9 cellular contexts compared by ENCODE assay signal in the genomic region with DNA sequence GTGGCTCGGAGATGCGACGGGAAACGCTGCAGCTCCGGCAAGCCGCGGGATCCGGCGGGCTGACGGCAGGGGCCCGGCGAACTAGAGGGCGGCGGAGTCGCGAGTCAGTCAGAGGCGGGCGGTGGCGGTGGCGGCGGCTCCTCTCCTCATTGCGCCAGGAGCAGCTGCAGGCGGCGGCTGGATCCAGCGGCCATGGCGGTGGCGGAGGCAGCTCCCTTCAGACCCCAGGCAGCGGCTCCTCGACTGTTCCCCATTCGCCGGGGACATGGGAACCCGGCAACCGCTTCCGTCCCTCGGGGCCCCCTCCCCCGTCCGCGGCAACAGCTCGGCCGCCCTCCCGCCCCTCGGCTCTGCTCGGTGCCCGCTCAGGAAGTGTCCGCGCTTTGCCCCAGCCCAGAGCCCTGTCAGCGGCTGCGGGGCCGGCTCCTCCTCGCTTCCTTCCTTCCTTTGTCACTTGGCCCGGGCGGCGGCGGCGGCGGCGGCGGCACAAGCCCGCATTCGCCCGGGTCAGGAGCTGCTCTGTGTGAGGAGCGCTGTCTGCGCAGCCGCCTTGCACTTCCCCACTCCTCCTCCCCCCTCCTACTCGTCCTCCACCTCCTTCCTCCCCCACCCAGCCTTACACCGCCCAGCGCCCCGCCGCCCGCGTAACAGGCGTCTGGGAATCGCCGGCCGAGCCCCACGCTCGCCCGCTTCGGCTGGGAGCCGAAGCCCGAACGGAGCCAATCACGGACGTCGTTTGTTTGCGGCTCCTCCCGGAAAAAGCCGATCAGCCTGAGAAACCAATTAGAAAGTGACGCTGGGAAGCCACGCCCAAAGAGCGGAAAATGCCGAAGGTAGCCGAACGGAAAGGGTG. TPM values are rescaled to one million over a fixed set of nuclear protein-coding genes. Genes with fewer than 3 reads are reported as not detected.
DNase-seq lines count a peak whose midpoint lies in the region; ATAC-seq lines count a peak whose summit lies in the region.
"Had no signal": no experiment of that assay in that cellular context is flagged by ENCODE, and none has a peak within 500 bp of the region (broad histone marks: within the 10 kb centered on the region; RNA-seq: fewer than 3 reads in every experiment).

A gene (minus strand): TSS at position 525 of the 853 bp plus-strand sequence. CDS start 1,013 bp downstream, outside the sequence.

- H3K4me1 Mint-ChIP-seq in stimulated activated naive B cell treated with anti-CD40 and anti-IgM and Interleukin-4, amounts not matched to agents 10 μg/mL and 1 μg/mL and 100 μg/mL, for 72 hours = peaks cover 5 to 26% of the 10 kb centered on the region in 2 donors

- ATAC-seq in GM19035 (IDR thresholded peaks at IDR 0.05; ENCODE audit: unreplicated experiment) = peak; percentile 29
- peak; percentile 33 for ATAC-seq in HG03354 (IDR thresholded peaks at IDR 0.05; ENCODE audit: poor library complexity, severe bottlenecking, unreplicated experiment)
- peak; percentile 59 for ATAC-seq in stimulated activated naive B cell treated with anti-CD40 and anti-IgM and Interleukin-4, amounts not matched to agents 10 μg/mL and 1 μg/mL and 100 μg/mL, for 72 hours (replicated peaks)

- H3K27me3 Mint-ChIP-seq in stimulated activated naive B cell treated with anti-CD40 and anti-IgM and Interleukin-4, amounts not matched to agents 10 μg/mL and 1 μg/mL and 100 μg/mL, for 72 hours = no peaks in the 10 kb centered on the region

- H3K27ac Mint-ChIP-seq in stimulated activated naive B cell treated with anti-CD40 and anti-IgM and Interleukin-4, amounts not matched to agents 10 μg/mL and 1 μg/mL and 100 μg/mL, for 72 hours = no peak within 1 kb of the TSS
- H3K27ac Mint-ChIP-seq: T-helper 1 cell treated with Interleukin-12 subunit alpha and Interleukin-12 subunit beta and Interleukin-4 antibody, amounts not matched to agents 30 μg/mL and 1 μg/mL, for 36 hours had no signal

- DNase-seq in AML-193 (lab: John Stamatoyannopoulos, UW) (peak; percentile 94 to 100), NOMO-1 (lab: John Stamatoyannopoulos, UW; ENCODE audit: unreplicated experiment in 2 of 2) (peak; percentile 77 to 100), activated T-cell treated with anti-CD3 and anti-CD28 coated beads for 48 hours (ENCODE audit: low read depth) (peak; percentile 97), epithelial cell of prostate (ENCODE audit: low read depth, low spot score) (no peak), myocyte (ENCODE audit: low read depth) (peak; percentile 100)
- DNase-seq in stimulated activated naive B cell treated with anti-CD40 and anti-IgM and Interleukin-4, amounts not matched to agents 10 μg/mL and 1 μg/mL and 100 μg/mL, for 72 hours = no peak

- H3K9me3 Mint-ChIP-seq in stimulated activated naive B cell treated with anti-CD40 and anti-IgM and Interleukin-4, amounts not matched to agents 10 μg/mL and 1 μg/mL and 100 μg/mL, for 72 hours = no peaks in the 10 kb centered on the region
- H3K9me3 Mint-ChIP-seq: T-helper 1 cell treated with Interleukin-12 subunit alpha and Interleukin-12 subunit beta and Interleukin-4 antibody, amounts not matched to agents 30 μg/mL and 1 μg/mL, for 36 hours had no signal

- H3K36me3 Mint-ChIP-seq in stimulated activated naive B cell treated with anti-CD40 and anti-IgM and Interleukin-4, amounts not matched to agents 10 μg/mL and 1 μg/mL and 100 μg/mL, for 72 hours = peaks cover 7 to 15% of the 10 kb centered on the region in 2 donors

- peak within 1 kb of the TSS; percentile 100 for H3K27ac ChIP-seq in epithelial cell of prostate

- no peak within 1 kb of the TSS for H3K4me3 Mint-ChIP-seq in stimulated activated naive B cell treated with anti-CD40 and anti-IgM and Interleukin-4, amounts not matched to agents 10 μg/mL and 1 μg/mL and 100 μg/mL, for 72 hours
- H3K4me3 Mint-ChIP-seq: T-helper 1 cell treated with Interleukin-12 subunit alpha and Interleukin-12 subunit beta and Interleukin-4 antibody, amounts not matched to agents 30 μg/mL and 1 μg/mL, for 36 hours had no signal

RNA-seq across cellular contexts. Expression of the gene that starts here (rescaled TPM):
- total RNA-seq in myocyte = 64.4 and 68.4 TPM in 2 replicates
- polyA plus RNA-seq in myocyte (2012) = 28.8 TPM

Comparison
In these comparisons a context has a peak if more than half of its experiments do, and no peak if none do; other contexts are left out.
1. DNase-seq: peak in AML-193 (2 of 2), NOMO-1 (2 of 2), activated T-cell treated with anti-CD3 and anti-CD28 coated beads for 48 hours (single experiment) and myocyte (single experiment); none in epithelial cell of prostate (single experiment) and stimulated activated naive B cell treated with anti-CD40 and anti-IgM and Interleukin-4, amounts not matched to agents 10 μg/mL and 1 μg/mL and 100 μg/mL, for 72 hours (single experiment).
2. Peak in every context shown above with its lines, with median percentiles within 50 percentile points of each other: ATAC-seq.